In genomic region chr6:56528412-56528841, GRCh38 we compare ENCODE assay signal across 13 cellular contexts.
DNase-seq lines count a peak whose midpoint lies in the region; ATAC-seq and TF ChIP-seq lines count a peak whose summit lies in the region.
"Had no signal": no experiment of that assay in that cellular context is flagged by ENCODE, and none has a peak within 500 bp of the region (broad histone marks: within the 10 kb centered on the region; RNA-seq: fewer than 3 reads in every experiment).

No MANE protein-coding gene starts in this region.

- TF ChIP-seq CTCF in gastroesophageal sphincter (IDR thresholded peaks at IDR 0.05): no peak
- TF ChIP-seq CTCF in thyroid gland (IDR thresholded peaks at IDR 0.05): no peak
- TF ChIP-seq CTCF in CD8-positive, alpha-beta T cell (IDR thresholded peaks at IDR 0.05): no peak

- TF ChIP-seq EP300 in gastroesophageal sphincter (IDR thresholded peaks at IDR 0.05): no peak

- peaks cover 47% of the 10 kb centered on the region for H3K36me3 ChIP-seq in adipocyte (ENCODE audit: control insufficient read depth, insufficient read depth, low read length, severe bottlenecking)
- H3K36me3 ChIP-seq in gastroesophageal sphincter: peaks cover 0 to 78% of the 10 kb centered on the region in 2 donors
- H3K36me3 ChIP-seq in thyroid gland: peaks cover 0 to 13% of the 10 kb centered on the region in 2 donors
- H3K36me3 ChIP-seq in CD8-positive, alpha-beta T cell (ENCODE audit: insufficient read depth, low read length): no peaks in the 10 kb centered on the region

- H3K27ac ChIP-seq in gastroesophageal sphincter: peak overlapping the region; percentile 62 to 88 (median 78)
- no peak overlapping the region for H3K27ac ChIP-seq in thyroid gland
- H3K27ac ChIP-seq in CD8-positive, alpha-beta T cell (ENCODE audit: low read depth, low read length): no peak overlapping the region

- CTCF ChIA-PET in CD8-positive, alpha-beta T cell (lab: Charles Lee): no interaction called here

- no peaks in the 10 kb centered on the region for H3K9me3 Mint-ChIP-seq in CD8-positive, alpha-beta T cell
- H3K9me3 Mint-ChIP-seq: naive B cell had no signal

- intact Hi-C loops in thyroid gland (cut with DNase I): no loop called here
- intact Hi-C loops in CD8-positive, alpha-beta T cell (cut with DNase I, micrococcal nuclease): no loop called here

- H3K4me1 ChIP-seq in adipocyte (ENCODE audit: control insufficient read depth, insufficient read depth, low read length) (peaks cover 60% of the 10 kb centered on the region), gastroesophageal sphincter (peaks cover 16 to 100% (median 27%) of the 10 kb centered on the region in 3 donors), thyroid gland (peaks cover 0 to 14% of the 10 kb centered on the region in 2 donors)
- no peaks in the 10 kb centered on the region for H3K4me1 ChIP-seq in CD8-positive, alpha-beta T cell (ENCODE audit: insufficient read depth, low read length)

- H3K9me3 ChIP-seq in adipocyte (ENCODE audit: control insufficient read depth, low read length) (no peaks in the 10 kb centered on the region), gastroesophageal sphincter (no peaks in the 10 kb centered on the region), thyroid gland (no peaks in the 10 kb centered on the region)
- H3K9me3 ChIP-seq in CD8-positive, alpha-beta T cell (ENCODE audit: low read length): no peaks in the 10 kb centered on the region

- H3K9ac ChIP-seq in adipocyte (ENCODE audit: low read length): no peak overlapping the region

- H3K4me3 Mint-ChIP-seq in CD8-positive, alpha-beta T cell: no peak overlapping the region
- H3K4me3 Mint-ChIP-seq: activated CD4-positive, alpha-beta T cell treated with anti-CD3 and anti-CD28 coated beads for 36 hours; naive B cell had no signal

- H3K27ac Mint-ChIP-seq in CD8-positive, alpha-beta T cell: no peak overlapping the region
- H3K27ac Mint-ChIP-seq: activated CD4-positive, alpha-beta T cell treated with anti-CD3 and anti-CD28 coated beads for 36 hours; naive B cell had no signal

- DNase-seq in H4 (ENCODE audit: low spot score): peak; percentile 81
- peak; percentile 76 for DNase-seq in adipocyte (ENCODE audit: low read depth)
- peak; percentile 93 for DNase-seq in stromal cell of bone marrow (ENCODE audit: low read depth)
- DNase-seq in thyroid gland: no peak
- no peak for DNase-seq in CD8-positive, alpha-beta T cell
- DNase-seq: activated CD4-positive, alpha-beta T cell treated with anti-CD3 and anti-CD28 coated beads for 36 hours; DMS79; naive B cell; NCI-H345; stimulated activated naive CD8-positive, alpha-beta T cell treated with anti-CD3 and anti-CD28 coated beads, Interleukin-15, Interleukin-2, amounts not matched to agents 100 U/mL and 50 U/mL, for 24 hours had no signal

- H3K4me3 ChIP-seq in adipocyte (ENCODE audit: low read length) (no peak overlapping the region), gastroesophageal sphincter (no peak overlapping the region), thyroid gland (replicated peaks in 1 of 3) (no peak overlapping the region)
- no peak overlapping the region for H3K4me3 ChIP-seq in CD8-positive, alpha-beta T cell (ENCODE audit: low read depth, low read length)

- no peaks in the 10 kb centered on the region for H3K36me3 Mint-ChIP-seq in CD8-positive, alpha-beta T cell
- H3K36me3 Mint-ChIP-seq: naive B cell had no signal

- H3K27me3 Mint-ChIP-seq in CD8-positive, alpha-beta T cell (ENCODE audit: low read depth): no peaks in the 10 kb centered on the region
- H3K27me3 Mint-ChIP-seq: activated CD4-positive, alpha-beta T cell treated with anti-CD3 and anti-CD28 coated beads for 36 hours; naive B cell had no signal

- TF ChIP-seq POLR2A in gastroesophageal sphincter (IDR thresholded peaks at IDR 0.05) (no peak), thyroid gland (IDR thresholded peaks at IDR 0.05) (no peak)

- POLR2A ChIA-PET in CD8-positive, alpha-beta T cell (lab: Charles Lee): no interaction called here

- ATAC-seq in gastroesophageal sphincter (peak; percentile 27), GM18861 (IDR thresholded peaks at IDR 0.05; ENCODE audit: unreplicated experiment) (no peak), GM18519 (IDR thresholded peaks at IDR 0.05; ENCODE audit: low FRiP score, unreplicated experiment) (no peak)
- ATAC-seq in CD8-positive, alpha-beta T cell: no peak
- ATAC-seq: activated CD4-positive, alpha-beta T cell treated with anti-CD3 and anti-CD28 coated beads for 36 hours; stimulated activated naive CD8-positive, alpha-beta T cell treated with anti-CD3 and anti-CD28 coated beads, Interleukin-15, Interleukin-2, amounts not matched to agents 100 U/mL and 50 U/mL, for 24 hours had no signal

- no peaks in the 10 kb centered on the region for H3K27me3 ChIP-seq in adipocyte (replicated peaks; ENCODE audit: control insufficient read depth, insufficient read depth, low read length)
- H3K27me3 ChIP-seq in gastroesophageal sphincter: no peaks in the 10 kb centered on the region
- H3K27me3 ChIP-seq in thyroid gland: no peaks in the 10 kb centered on the region
- H3K27me3 ChIP-seq in CD8-positive, alpha-beta T cell (ENCODE audit: insufficient read depth, low read length): no peaks in the 10 kb centered on the region

- 45 to 56% methylated on average over 3 of the region's 3 CpGs for WGBS in gastroesophageal sphincter (ENCODE audit: low coverage in 1 of 2), 2 donors
- 91 to 96% methylated on average over 3 of the region's 3 CpGs for WGBS in thyroid gland, 2 donors

- H3K4me1 Mint-ChIP-seq in CD8-positive, alpha-beta T cell (ENCODE audit: low read depth): no peaks in the 10 kb centered on the region
- H3K4me1 Mint-ChIP-seq: activated CD4-positive, alpha-beta T cell treated with anti-CD3 and anti-CD28 coated beads for 36 hours had no signal

Comparison
In these comparisons a context has a peak if more than half of its experiments do, and no peak if none do; other contexts are left out.
1. DNase-seq: peak in H4 (single experiment), adipocyte (single experiment) and stromal cell of bone marrow (single experiment); none in thyroid gland (0 of 2) and CD8-positive, alpha-beta T cell (0 of 7).
2. H3K27ac ChIP-seq: peak in gastroesophageal sphincter (4 of 4); none in thyroid gland (0 of 3) and CD8-positive, alpha-beta T cell (single experiment).